ENCODE assay signal across 10 cellular contexts in the genomic region with DNA sequence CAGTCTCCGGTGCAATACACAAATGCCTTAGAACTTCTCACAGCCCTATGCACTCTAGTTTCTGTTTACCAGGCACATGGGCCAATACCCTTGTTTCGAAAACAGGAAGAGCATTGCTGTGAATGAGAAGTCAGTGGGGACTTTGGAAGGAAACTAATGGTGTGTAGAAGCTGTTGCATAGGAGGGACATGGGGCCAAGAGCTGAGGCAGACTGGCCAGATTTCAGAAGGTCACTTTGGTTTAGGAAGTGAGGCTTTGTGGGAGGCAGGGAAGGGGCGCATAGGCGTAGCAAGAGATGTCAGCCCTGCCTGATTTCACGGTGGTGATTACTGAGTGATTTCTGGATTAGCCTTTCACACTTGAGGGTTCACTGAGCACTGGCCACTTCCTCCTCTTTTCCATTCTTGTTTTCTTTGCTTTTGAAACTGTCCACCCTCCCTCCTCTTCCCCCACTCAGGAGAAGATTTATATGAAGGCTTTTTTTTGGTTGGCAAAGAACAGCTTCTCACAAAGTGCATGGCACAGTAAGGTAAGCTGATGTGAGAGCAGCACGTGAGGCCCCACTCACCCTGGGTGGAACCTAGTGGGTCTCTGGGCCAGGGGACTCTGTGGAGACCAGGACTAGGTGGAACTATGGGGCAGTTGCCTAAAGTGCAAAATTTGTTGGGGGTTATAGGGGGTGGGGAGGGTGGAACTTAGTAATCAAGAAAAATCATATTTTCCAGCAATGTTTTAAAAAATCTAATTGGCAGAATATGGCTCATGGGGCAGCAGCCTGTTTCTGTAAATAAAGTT. TPM values are rescaled to one million over a fixed set of nuclear protein-coding genes. Genes with fewer than 3 reads are reported as not detected.
DNase-seq lines count a peak whose midpoint lies in the region; ATAC-seq and TF ChIP-seq lines count a peak whose summit lies in the region.
"Had no signal": no experiment of that assay in that cellular context is flagged by ENCODE, and none has a peak within 500 bp of the region (broad histone marks: within the 10 kb centered on the region; RNA-seq: fewer than 3 reads in every experiment).

No MANE protein-coding gene starts in this region.

- no peak overlapping the region for H3K9ac ChIP-seq in parathyroid adenoma

- peak; percentile 80 for ATAC-seq in HG03108 (IDR thresholded peaks at IDR 0.05; ENCODE audit: unreplicated experiment)
- peak; percentile 83 for ATAC-seq in activated B cell treated with CpG ODN at 0.5 μM for 24 hours (ENCODE audit: low read depth)
- ATAC-seq: Panc1 had no signal

- H3K27ac Mint-ChIP-seq in activated B cell treated with CpG ODN at 0.5 μM for 24 hours = peak overlapping the region; percentile 84

- CTCF ChIA-PET in activated B cell treated with CpG ODN at 0.5 μM for 24 hours (lab: Charles Lee) = interaction anchor here (1.0 to 1.4 kb wide), 2 partner anchors 13 to 21 kb away, joined by 3 to 7 read pairs; no protein-coding TSS in a partner anchor

- DNase-seq in DMS53 (lab: John Stamatoyannopoulos, UW) (peak; percentile 49), DMS53 treated with DMSO at 0.1 percent for 48 hours (lab: John Stamatoyannopoulos, UW; ENCODE audit: unreplicated experiment) (no peak), activated B cell treated with CpG ODN at 0.5 μM for 24 hours (peak; percentile 20), NCI-H1694 treated with DMSO at 0.1 percent for 48 hours (lab: John Stamatoyannopoulos, UW) (no peak), lower leg skin (ENCODE audit: low spot score in 2 of 2) (no peak), HCEC 1CT (no peak)

- no peak overlapping the region for H3K27ac ChIP-seq in parathyroid adenoma
- H3K27ac ChIP-seq: 22Rv1 had no signal

- H3K36me3 ChIP-seq in parathyroid adenoma (ENCODE audit: control insufficient read depth, insufficient read depth, low read length) = no peaks in the 10 kb centered on the region

- no peak overlapping the region for H3K4me3 ChIP-seq in parathyroid adenoma (ENCODE audit: low read depth, low read length)
- no peak overlapping the region for H3K4me3 ChIP-seq in lower leg skin (ENCODE audit: low read depth, poor library complexity, severe bottlenecking)

- WGBS in lower leg skin, 2 donors = 70 to 75% methylated on average over 6 of the region's 6 CpGs

- no peaks in the 10 kb centered on the region for H3K79me2 ChIP-seq in parathyroid adenoma

- no peak for TF ChIP-seq CTCF in activated B cell treated with CpG ODN at 0.5 μM for 24 hours (IDR thresholded peaks at IDR 0.05)
- TF ChIP-seq CTCF in parathyroid adenoma (IDR thresholded peaks at IDR 0.05) = no peak
- TF ChIP-seq CTCF in lower leg skin (IDR thresholded peaks at IDR 0.05) = no peak

- peak overlapping the region; percentile 66 for H3K4me3 Mint-ChIP-seq in activated B cell treated with CpG ODN at 0.5 μM for 24 hours

- peak overlapping the region; percentile 33 for H2AFZ ChIP-seq in parathyroid adenoma

- peaks cover 42% of the 10 kb centered on the region for H3K4me1 Mint-ChIP-seq in activated B cell treated with CpG ODN at 0.5 μM for 24 hours

- H3K27me3 Mint-ChIP-seq in activated B cell treated with CpG ODN at 0.5 μM for 24 hours = no peaks in the 10 kb centered on the region

- no peaks in the 10 kb centered on the region for H3K9me3 Mint-ChIP-seq in activated B cell treated with CpG ODN at 0.5 μM for 24 hours

- intact Hi-C loops in activated B cell treated with CpG ODN at 0.5 μM for 24 hours (cut with micrococcal nuclease) (loop anchor here (1.0 to 5.0 kb wide), 5 partner anchors 14 to 1868 kb away; a partner anchor contains a TSS), lower leg skin (cut with DNase I; ENCODE audit: low total_unique reads) (no loop called here)

- no peaks in the 10 kb centered on the region for H3K4me1 ChIP-seq in parathyroid adenoma

- H3K36me3 Mint-ChIP-seq in activated B cell treated with CpG ODN at 0.5 μM for 24 hours (ENCODE audit: low read depth) = no peaks in the 10 kb centered on the region

- H3K9me3 ChIP-seq in parathyroid adenoma (ENCODE audit: control insufficient read depth, low read length) = no peaks in the 10 kb centered on the region

- no peaks in the 10 kb centered on the region for H3K27me3 ChIP-seq in parathyroid adenoma (ENCODE audit: control insufficient read depth, insufficient read depth, low read length)

- TF ChIP-seq POLR2A in lower leg skin (IDR thresholded peaks at IDR 0.05) = no peak

- H3K4me2 ChIP-seq in parathyroid adenoma (ENCODE audit: low read length) = no peak overlapping the region

- POLR2A ChIA-PET in activated B cell treated with CpG ODN at 0.5 μM for 24 hours (lab: Charles Lee) = interaction anchor here (0.6 to 0.7 kb wide), 2 partner anchors 204 to 473 kb away, joined by 3 to 5 read pairs; no protein-coding TSS in a partner anchor

RNA-seq across cellular contexts. Expression of a gene that starts 6.1 kb away (rescaled TPM):
- not detected in 2 replicates for total RNA-seq in activated B cell treated with CpG ODN at 0.5 μM for 24 hours
- total RNA-seq in lower leg skin = not detected

Comparison
In these comparisons a context has a peak if more than half of its experiments do, and no peak if none do; other contexts are left out.
1. DNase-seq: peak in DMS53 (single experiment) and activated B cell treated with CpG ODN at 0.5 μM for 24 hours (single experiment); none in DMS53 treated with DMSO at 0.1 percent for 48 hours (single experiment), NCI-H1694 treated with DMSO at 0.1 percent for 48 hours (single experiment), lower leg skin (0 of 2) and HCEC 1CT (single experiment).